Comparison of ENCODE assay signal across 8 cellular contexts in genomic region chr18:37282386-37283037, GRCh38.
DNase-seq lines count a peak whose midpoint lies in the region; FAIRE-seq and TF ChIP-seq lines count a peak whose summit lies in the region.
"Had no signal": no experiment of that assay in that cellular context is flagged by ENCODE, and none has a peak within 500 bp of the region (broad histone marks: within the 10 kb centered on the region; RNA-seq: fewer than 3 reads in every experiment).

No MANE protein-coding gene starts in this region.

- no peak for TF ChIP-seq POLR2A in tibial nerve (IDR thresholded peaks at IDR 0.05)

- H3K4me1 ChIP-seq in neural progenitor cell: peaks cover 20% of the 10 kb centered on the region
- no peaks in the 10 kb centered on the region for H3K4me1 ChIP-seq in tibial nerve

- H3K4me1 Mint-ChIP-seq in neural progenitor cell: peaks cover 4% of the 10 kb centered on the region

- peak; percentile 34 for TF ChIP-seq CTCF in GM12865 (IDR thresholded peaks at IDR 0.05; ENCODE audit: insufficient read depth, low read depth, low read length, missing control alignments)
- TF ChIP-seq CTCF in LNCaP clone FGC (IDR thresholded peaks at IDR 0.05; ENCODE audit: control insufficient read depth, extremely low read depth, insufficient read depth): peak; percentile 47
- TF ChIP-seq CTCF in bronchial epithelial cell (IDR thresholded peaks at IDR 0.05; ENCODE audit: insufficient read depth, low read length, severe bottlenecking): peak; percentile 52
- TF ChIP-seq CTCF in neural progenitor cell (IDR thresholded peaks at IDR 0.05): peak; percentile 65
- no peak for TF ChIP-seq CTCF in tibial nerve (IDR thresholded peaks at IDR 0.05)

- H3K27me3 Mint-ChIP-seq in neural progenitor cell (ENCODE audit: insufficient read depth, low read depth): peaks cover 10% of the 10 kb centered on the region

- WGBS in tibial nerve, 2 donors: 18 to 38% methylated on average over 3 of the region's 5 CpGs

- no peak overlapping the region for H3K27ac ChIP-seq in neural progenitor cell
- no peak overlapping the region for H3K27ac ChIP-seq in tibial nerve

- peak; percentile 4 for DNase-seq in GM12865 (ENCODE audit: low read depth)
- DNase-seq in LNCaP clone FGC (ENCODE audit: low read depth): no peak
- DNase-seq in bronchial epithelial cell (ENCODE audit: low read depth): no peak
- peak; percentile 49 for DNase-seq in neural progenitor cell (ENCODE audit: low spot score)
- DNase-seq in activated naive CD4-positive, alpha-beta T cell treated with anti-CD3 and anti-CD28 coated beads, Interleukin-2, amount 50 U/mL, for 16 hours: no peak
- DNase-seq in tibial nerve (ENCODE audit: low spot score in 2 of 2): no peak
- no peak for DNase-seq in superior temporal gyrus (ENCODE audit: extremely low spot score)
- DNase-seq: amniotic stem cell had no signal

- no peak overlapping the region for H3K4me2 ChIP-seq in neural progenitor cell

- no peak overlapping the region for H3K4me3 Mint-ChIP-seq in neural progenitor cell

- H3K27me3 ChIP-seq in bronchial epithelial cell (ENCODE audit: control insufficient read depth, insufficient read depth, low read length) (no peaks in the 10 kb centered on the region), neural progenitor cell (no peaks in the 10 kb centered on the region), tibial nerve (no peaks in the 10 kb centered on the region)

- no peak overlapping the region for H3K4me3 ChIP-seq in GM12865 (ENCODE audit: low read depth, low read length)
- H3K4me3 ChIP-seq in LNCaP clone FGC (ENCODE audit: low read depth, low read length): no peak overlapping the region
- no peak overlapping the region for H3K4me3 ChIP-seq in bronchial epithelial cell (ENCODE audit: low read depth, low read length)
- no peak overlapping the region for H3K4me3 ChIP-seq in neural progenitor cell
- H3K4me3 ChIP-seq in tibial nerve: no peak overlapping the region

- no peak overlapping the region for H3K9ac ChIP-seq in neural progenitor cell

- no peaks in the 10 kb centered on the region for H3K79me2 ChIP-seq in neural progenitor cell (ENCODE audit: low read depth)

- H3K27ac Mint-ChIP-seq in neural progenitor cell: no peak overlapping the region

- no peak overlapping the region for H2AFZ ChIP-seq in neural progenitor cell (replicated peaks)

- no peak for FAIRE-seq in bronchial epithelial cell (lab: Jason Lieb, UNC)

- TF ChIP-seq EP300 in tibial nerve (IDR thresholded peaks at IDR 0.05): no peak

- no peaks in the 10 kb centered on the region for H3K36me3 Mint-ChIP-seq in neural progenitor cell

- no peaks in the 10 kb centered on the region for H3K36me3 ChIP-seq in bronchial epithelial cell (ENCODE audit: control insufficient read depth, insufficient read depth, low read length)
- no peaks in the 10 kb centered on the region for H3K36me3 ChIP-seq in neural progenitor cell
- H3K36me3 ChIP-seq in tibial nerve: no peaks in the 10 kb centered on the region

- no peaks in the 10 kb centered on the region for H3K9me3 Mint-ChIP-seq in neural progenitor cell

- H3K9me3 ChIP-seq in neural progenitor cell (ENCODE audit: low read depth): no peaks in the 10 kb centered on the region
- no peaks in the 10 kb centered on the region for H3K9me3 ChIP-seq in tibial nerve

- no peaks in the 10 kb centered on the region for H4K20me1 ChIP-seq in neural progenitor cell (ENCODE audit: low read depth)

- peaks cover 5% of the 10 kb centered on the region for H3F3A ChIP-seq in neural progenitor cell (ENCODE audit: low read depth)

Comparison
In these comparisons a context has a peak if more than half of its experiments do, and no peak if none do; other contexts are left out.
1. DNase-seq: peak in GM12865 (single experiment) and neural progenitor cell (single experiment); none in LNCaP clone FGC (single experiment), bronchial epithelial cell (single experiment), activated naive CD4-positive, alpha-beta T cell treated with anti-CD3 and anti-CD28 coated beads, Interleukin-2, amount 50 U/mL, for 16 hours (single experiment), tibial nerve (0 of 2) and superior temporal gyrus (single experiment).
2. CTCF ChIP-seq: peak in GM12865 (single experiment), LNCaP clone FGC (single experiment), bronchial epithelial cell (single experiment) and neural progenitor cell (single experiment); none in tibial nerve (0 of 5).